1 cellular context compared by ENCODE assay signal in the genomic region with DNA sequence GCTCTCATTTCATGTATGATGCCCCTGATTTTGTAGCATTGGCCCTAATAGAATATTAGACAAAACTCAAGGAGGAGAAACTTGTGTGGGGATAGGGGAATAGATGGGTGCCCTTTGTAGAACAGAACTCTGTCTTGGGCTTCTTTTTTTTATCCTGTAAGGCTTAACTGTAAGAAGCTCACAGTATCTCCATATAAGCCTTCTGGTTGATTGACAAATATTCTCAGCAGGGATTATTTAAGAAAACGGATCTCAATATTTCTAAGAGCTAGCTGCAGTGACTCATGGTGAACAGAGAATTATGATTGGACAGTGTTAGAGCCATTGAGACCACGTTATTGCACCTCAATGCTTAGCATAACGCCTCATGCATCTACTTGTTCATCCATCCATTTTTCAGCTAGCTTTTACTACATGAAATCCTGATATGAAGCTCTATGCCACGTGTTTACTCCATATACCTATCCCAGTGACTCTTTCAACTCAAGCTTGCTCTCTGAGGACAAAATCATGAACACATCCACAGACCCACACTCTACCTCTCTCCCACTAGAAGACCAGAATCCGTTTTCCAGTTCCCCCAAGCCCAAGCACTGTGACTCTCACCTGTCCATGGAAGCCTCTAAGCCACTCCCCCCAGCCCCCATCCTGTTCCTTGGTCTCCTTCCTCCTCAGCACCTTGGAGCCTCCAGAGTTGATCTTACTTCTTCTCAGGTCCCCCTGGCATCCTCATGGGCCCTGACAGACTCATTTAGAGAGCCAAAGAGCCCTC.
TF ChIP-seq lines count a peak whose summit lies in the region.

No MANE protein-coding gene starts in this region.

TF ChIP-seq in GM23338, 12 proteins besides CTCF, POLR2A, EP300 and RAD21 (continued from another document):
- TF ChIP-seq CREB1 (CRISPR knock-in tag; IDR thresholded peaks at IDR 0.05; ENCODE audit: low read depth), result no peak
- TF ChIP-seq, protein P1, sequence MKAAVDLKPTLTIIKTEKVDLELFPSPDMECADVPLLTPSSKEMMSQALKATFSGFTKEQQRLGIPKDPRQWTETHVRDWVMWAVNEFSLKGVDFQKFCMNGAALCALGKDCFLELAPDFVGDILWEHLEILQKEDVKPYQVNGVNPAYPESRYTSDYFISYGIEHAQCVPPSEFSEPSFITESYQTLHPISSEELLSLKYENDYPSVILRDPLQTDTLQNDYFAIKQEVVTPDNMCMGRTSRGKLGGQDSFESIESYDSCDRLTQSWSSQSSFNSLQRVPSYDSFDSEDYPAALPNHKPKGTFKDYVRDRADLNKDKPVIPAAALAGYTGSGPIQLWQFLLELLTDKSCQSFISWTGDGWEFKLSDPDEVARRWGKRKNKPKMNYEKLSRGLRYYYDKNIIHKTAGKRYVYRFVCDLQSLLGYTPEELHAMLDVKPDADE (IDR thresholded peaks at IDR 0.05), result no peak
- no peak for TF ChIP-seq ZNF331 (CRISPR knock-in tag; IDR thresholded peaks at IDR 0.05; ENCODE audit: low read depth)
- no peak for TF ChIP-seq ZNF114 (CRISPR knock-in tag; IDR thresholded peaks at IDR 0.05)
- TF ChIP-seq JUNB (IDR thresholded peaks at IDR 0.05; ENCODE audit: unreplicated experiment), result no peak
- no peak for TF ChIP-seq STAT1 (IDR thresholded peaks at IDR 0.05; ENCODE audit: unreplicated experiment)
- TF ChIP-seq, protein P2, sequence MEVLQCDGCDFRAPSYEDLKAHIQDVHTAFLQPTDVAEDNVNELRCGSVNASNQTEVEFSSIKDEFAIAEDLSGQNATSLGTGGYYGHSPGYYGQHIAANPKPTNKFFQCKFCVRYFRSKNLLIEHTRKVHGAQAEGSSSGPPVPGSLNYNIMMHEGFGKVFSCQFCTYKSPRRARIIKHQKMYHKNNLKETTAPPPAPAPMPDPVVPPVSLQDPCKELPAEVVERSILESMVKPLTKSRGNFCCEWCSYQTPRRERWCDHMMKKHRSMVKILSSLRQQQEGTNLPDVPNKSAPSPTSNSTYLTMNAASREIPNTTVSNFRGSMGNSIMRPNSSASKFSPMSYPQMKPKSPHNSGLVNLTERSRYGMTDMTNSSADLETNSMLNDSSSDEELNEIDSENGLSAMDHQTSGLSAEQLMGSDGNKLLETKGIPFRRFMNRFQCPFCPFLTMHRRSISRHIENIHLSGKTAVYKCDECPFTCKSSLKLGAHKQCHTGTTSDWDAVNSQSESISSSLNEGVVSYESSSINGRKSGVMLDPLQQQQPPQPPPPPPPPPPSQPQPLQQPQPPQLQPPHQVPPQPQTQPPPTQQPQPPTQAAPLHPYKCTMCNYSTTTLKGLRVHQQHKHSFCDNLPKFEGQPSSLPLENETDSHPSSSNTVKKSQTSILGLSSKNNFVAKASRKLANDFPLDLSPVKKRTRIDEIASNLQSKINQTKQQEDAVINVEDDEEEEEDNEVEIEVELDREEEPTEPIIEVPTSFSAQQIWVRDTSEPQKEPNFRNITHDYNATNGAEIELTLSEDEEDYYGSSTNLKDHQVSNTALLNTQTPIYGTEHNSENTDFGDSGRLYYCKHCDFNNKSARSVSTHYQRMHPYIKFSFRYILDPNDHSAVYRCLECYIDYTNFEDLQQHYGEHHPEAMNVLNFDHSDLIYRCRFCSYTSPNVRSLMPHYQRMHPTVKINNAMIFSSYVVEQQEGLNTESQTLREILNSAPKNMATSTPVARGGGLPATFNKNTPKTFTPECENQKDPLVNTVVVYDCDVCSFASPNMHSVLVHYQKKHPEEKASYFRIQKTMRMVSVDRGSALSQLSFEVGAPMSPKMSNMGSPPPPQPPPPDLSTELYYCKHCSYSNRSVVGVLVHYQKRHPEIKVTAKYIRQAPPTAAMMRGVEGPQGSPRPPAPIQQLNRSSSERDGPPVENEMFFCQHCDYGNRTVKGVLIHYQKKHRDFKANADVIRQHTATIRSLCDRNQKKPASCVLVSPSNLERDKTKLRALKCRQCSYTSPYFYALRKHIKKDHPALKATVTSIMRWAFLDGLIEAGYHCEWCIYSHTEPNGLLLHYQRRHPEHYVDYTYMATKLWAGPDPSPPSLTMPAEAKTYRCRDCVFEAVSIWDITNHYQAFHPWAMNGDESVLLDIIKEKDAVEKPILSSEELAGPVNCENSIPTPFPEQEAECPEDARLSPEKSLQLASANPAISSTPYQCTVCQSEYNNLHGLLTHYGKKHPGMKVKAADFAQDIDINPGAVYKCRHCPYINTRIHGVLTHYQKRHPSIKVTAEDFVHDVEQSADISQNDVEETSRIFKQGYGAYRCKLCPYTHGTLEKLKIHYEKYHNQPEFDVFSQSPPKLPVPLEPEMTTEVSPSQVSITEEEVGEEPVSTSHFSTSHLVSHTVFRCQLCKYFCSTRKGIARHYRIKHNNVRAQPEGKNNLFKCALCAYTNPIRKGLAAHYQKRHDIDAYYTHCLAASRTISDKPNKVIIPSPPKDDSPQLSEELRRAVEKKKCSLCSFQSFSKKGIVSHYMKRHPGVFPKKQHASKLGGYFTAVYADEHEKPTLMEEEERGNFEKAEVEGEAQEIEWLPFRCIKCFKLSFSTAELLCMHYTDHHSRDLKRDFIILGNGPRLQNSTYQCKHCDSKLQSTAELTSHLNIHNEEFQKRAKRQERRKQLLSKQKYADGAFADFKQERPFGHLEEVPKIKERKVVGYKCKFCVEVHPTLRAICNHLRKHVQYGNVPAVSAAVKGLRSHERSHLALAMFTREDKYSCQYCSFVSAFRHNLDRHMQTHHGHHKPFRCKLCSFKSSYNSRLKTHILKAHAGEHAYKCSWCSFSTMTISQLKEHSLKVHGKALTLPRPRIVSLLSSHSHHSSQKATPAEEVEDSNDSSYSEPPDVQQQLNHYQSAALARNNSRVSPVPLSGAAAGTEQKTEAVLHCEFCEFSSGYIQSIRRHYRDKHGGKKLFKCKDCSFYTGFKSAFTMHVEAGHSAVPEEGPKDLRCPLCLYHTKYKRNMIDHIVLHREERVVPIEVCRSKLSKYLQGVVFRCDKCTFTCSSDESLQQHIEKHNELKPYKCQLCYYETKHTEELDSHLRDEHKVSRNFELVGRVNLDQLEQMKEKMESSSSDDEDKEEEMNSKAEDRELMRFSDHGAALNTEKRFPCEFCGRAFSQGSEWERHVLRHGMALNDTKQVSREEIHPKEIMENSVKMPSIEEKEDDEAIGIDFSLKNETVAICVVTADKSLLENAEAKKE (CRISPR knock-in tag; IDR thresholded peaks at IDR 0.05), result no peak
